ENCODE assay signal across 10 cellular contexts in genomic region chr14:104979758-104980591, GRCh38. TPM values are rescaled to one million over a fixed set of nuclear protein-coding genes. Genes with fewer than 3 reads are reported as not detected.
DNase-seq lines count a peak whose midpoint lies in the region; ATAC-seq, FAIRE-seq and TF ChIP-seq lines count a peak whose summit lies in the region.
"Had no signal": no experiment of that assay in that cellular context is flagged by ENCODE, and none has a peak within 500 bp of the region (broad histone marks: within the 10 kb centered on the region; RNA-seq: fewer than 3 reads in every experiment).

No MANE protein-coding gene starts in this region.

- no peak overlapping the region for H3K4me3 ChIP-seq in HEK293 (ENCODE audit: low read depth, low read length)
- H3K4me3 ChIP-seq in sigmoid colon: no peak overlapping the region

- TF ChIP-seq POLR2A in sigmoid colon (IDR thresholded peaks at IDR 0.05) (no peak), GM12892 (IDR thresholded peaks at IDR 0.05; ENCODE audit: low read depth, low read length) (no peak)

- ATAC-seq in GM19328 (IDR thresholded peaks at IDR 0.05; ENCODE audit: unreplicated experiment) (no peak), GM18511 (IDR thresholded peaks at IDR 0.05; ENCODE audit: unreplicated experiment) (no peak)

- POLR2A ChIA-PET in HEK293 (lab: Yijun Ruan, JAX): interaction anchor here (0.8 kb wide), 1 partner anchor 41 kb away, joined by 4 read pairs; the partner anchor contains the start of gene CDCA4

- H3K27me3 ChIP-seq in sigmoid colon: no peaks in the 10 kb centered on the region

- H3K4me1 ChIP-seq in HEK293 (ENCODE audit: control insufficient read depth, insufficient read depth, low read length) (peaks cover 5% of the 10 kb centered on the region; the same call in 1 of the 2 replicates), sigmoid colon (peaks cover 0 to 56% (median 51%) of the 10 kb centered on the region in 4 donors)

- no peak for FAIRE-seq in GM12892 (lab: Jason Lieb, UNC)
- FAIRE-seq: TTC549 had no signal

- DNase-seq in islet precursor cell: peak; percentile 66
- DNase-seq in sigmoid colon: peak; percentile 86
- DNase-seq in NCI-H1930 (lab: John Stamatoyannopoulos, UW): no peak
- DNase-seq in GM12892 (ENCODE audit: insufficient read length): no peak
- DNase-seq: stimulated activated CD4-positive, alpha-beta T cell treated with anti-CD3 and anti-CD28 coated beads, Interleukin-1b, Interleukin-23, amount 100 ng/mL, for 48 hours had no signal

- TF ChIP-seq CTCF in HEK293 (tag by site-specific recombination; IDR thresholded peaks at IDR 0.05) (no peak), VCaP (conservative IDR thresholded peaks at IDR 0.05) (no peak), sigmoid colon (IDR thresholded peaks at IDR 0.05) (no peak)

- CTCF ChIA-PET in HEK293 (lab: Yijun Ruan, JAX): no interaction called here

- H3K36me3 ChIP-seq in HEK293 (ENCODE audit: control insufficient read depth in 2 of 2, insufficient read depth in 1 of 2, low read length in 2 of 2) (no peaks in the 10 kb centered on the region), sigmoid colon (no peaks in the 10 kb centered on the region)

- H3K9me3 ChIP-seq in HEK293 (ENCODE audit: control insufficient read depth, insufficient read depth, low read depth, low read length): no peaks in the 10 kb centered on the region
- no peaks in the 10 kb centered on the region for H3K9me3 ChIP-seq in sigmoid colon

- intact Hi-C loops in sigmoid colon (cut with DNase I): loop anchor here (2.0 to 5.0 kb wide), 2 partner anchors 41 to 112 kb away; partner anchors contain the start of gene CDCA4

- H3K27ac ChIP-seq in HEK293 (ENCODE audit: extremely low read depth, low read depth, low read length): no peak overlapping the region
- H3K27ac ChIP-seq in VCaP: peak overlapping the region; percentile 67
- H3K27ac ChIP-seq in sigmoid colon: peak overlapping the region; percentile 67 to 96 (median 92)

- TF ChIP-seq EP300 in sigmoid colon (IDR thresholded peaks at IDR 0.05): peak in 2 of 4 donors; percentile 43 to 88

- WGBS in sigmoid colon, 2 donors: 31 to 75% methylated on average over 19 of the region's 19 CpGs

TF ChIP-seq in HEK293, 187 proteins besides CTCF, POLR2A, EP300 and RAD21 (continues in another document):
- TF ChIP-seq ZNF394 (tag by site-specific recombination; IDR thresholded peaks at IDR 0.05; ENCODE audit: borderline replicate concordance) (no peak), ZNF76 (tag by site-specific recombination; IDR thresholded peaks at IDR 0.05; ENCODE audit: borderline replicate concordance, low read depth) (no peak), RBAK (tag by site-specific recombination; IDR thresholded peaks at IDR 0.05) (peak; percentile 48; the same call in 1 of the 2 replicates), SP7 (tag by site-specific recombination; IDR thresholded peaks at IDR 0.05) (no peak), ZNF629 (tag by site-specific recombination; IDR thresholded peaks at IDR 0.05) (no peak), MEIS1 (CRISPR knock-in tag; IDR thresholded peaks at IDR 0.05; ENCODE audit: borderline replicate concordance) (no peak), ZFP3 (tag by site-specific recombination; IDR thresholded peaks at IDR 0.05; ENCODE audit: low read depth) (no peak), ZFP69B (tag by site-specific recombination; IDR thresholded peaks at IDR 0.05) (peak; percentile 65), EGR2 (tag by site-specific recombination; IDR thresholded peaks at IDR 0.05; ENCODE audit: low read depth) (no peak; the same call in 1 of the 2 replicates), ZNF585B (tag by site-specific recombination; IDR thresholded peaks at IDR 0.05) (no peak), ZBTB48 (tag by site-specific recombination; IDR thresholded peaks at IDR 0.05) (peak; percentile 58; the same call in 1 of the 2 replicates), ZNF335 (tag by site-specific recombination; conservative IDR thresholded peaks at IDR 0.05) (no peak)
- TF ChIP-seq, protein P1, sequence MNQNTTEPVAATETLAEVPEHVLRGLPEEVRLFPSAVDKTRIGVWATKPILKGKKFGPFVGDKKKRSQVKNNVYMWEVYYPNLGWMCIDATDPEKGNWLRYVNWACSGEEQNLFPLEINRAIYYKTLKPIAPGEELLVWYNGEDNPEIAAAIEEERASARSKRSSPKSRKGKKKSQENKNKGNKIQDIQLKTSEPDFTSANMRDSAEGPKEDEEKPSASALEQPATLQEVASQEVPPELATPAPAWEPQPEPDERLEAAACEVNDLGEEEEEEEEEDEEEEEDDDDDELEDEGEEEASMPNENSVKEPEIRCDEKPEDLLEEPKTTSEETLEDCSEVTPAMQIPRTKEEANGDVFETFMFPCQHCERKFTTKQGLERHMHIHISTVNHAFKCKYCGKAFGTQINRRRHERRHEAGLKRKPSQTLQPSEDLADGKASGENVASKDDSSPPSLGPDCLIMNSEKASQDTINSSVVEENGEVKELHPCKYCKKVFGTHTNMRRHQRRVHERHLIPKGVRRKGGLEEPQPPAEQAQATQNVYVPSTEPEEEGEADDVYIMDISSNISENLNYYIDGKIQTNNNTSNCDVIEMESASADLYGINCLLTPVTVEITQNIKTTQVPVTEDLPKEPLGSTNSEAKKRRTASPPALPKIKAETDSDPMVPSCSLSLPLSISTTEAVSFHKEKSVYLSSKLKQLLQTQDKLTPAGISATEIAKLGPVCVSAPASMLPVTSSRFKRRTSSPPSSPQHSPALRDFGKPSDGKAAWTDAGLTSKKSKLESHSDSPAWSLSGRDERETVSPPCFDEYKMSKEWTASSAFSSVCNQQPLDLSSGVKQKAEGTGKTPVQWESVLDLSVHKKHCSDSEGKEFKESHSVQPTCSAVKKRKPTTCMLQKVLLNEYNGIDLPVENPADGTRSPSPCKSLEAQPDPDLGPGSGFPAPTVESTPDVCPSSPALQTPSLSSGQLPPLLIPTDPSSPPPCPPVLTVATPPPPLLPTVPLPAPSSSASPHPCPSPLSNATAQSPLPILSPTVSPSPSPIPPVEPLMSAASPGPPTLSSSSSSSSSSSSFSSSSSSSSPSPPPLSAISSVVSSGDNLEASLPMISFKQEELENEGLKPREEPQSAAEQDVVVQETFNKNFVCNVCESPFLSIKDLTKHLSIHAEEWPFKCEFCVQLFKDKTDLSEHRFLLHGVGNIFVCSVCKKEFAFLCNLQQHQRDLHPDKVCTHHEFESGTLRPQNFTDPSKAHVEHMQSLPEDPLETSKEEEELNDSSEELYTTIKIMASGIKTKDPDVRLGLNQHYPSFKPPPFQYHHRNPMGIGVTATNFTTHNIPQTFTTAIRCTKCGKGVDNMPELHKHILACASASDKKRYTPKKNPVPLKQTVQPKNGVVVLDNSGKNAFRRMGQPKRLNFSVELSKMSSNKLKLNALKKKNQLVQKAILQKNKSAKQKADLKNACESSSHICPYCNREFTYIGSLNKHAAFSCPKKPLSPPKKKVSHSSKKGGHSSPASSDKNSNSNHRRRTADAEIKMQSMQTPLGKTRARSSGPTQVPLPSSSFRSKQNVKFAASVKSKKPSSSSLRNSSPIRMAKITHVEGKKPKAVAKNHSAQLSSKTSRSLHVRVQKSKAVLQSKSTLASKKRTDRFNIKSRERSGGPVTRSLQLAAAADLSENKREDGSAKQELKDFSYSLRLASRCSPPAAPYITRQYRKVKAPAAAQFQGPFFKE (tag by site-specific recombination; IDR thresholded peaks at IDR 0.05; ENCODE audit: borderline replicate concordance): no peak
- TF ChIP-seq, protein P2, sequence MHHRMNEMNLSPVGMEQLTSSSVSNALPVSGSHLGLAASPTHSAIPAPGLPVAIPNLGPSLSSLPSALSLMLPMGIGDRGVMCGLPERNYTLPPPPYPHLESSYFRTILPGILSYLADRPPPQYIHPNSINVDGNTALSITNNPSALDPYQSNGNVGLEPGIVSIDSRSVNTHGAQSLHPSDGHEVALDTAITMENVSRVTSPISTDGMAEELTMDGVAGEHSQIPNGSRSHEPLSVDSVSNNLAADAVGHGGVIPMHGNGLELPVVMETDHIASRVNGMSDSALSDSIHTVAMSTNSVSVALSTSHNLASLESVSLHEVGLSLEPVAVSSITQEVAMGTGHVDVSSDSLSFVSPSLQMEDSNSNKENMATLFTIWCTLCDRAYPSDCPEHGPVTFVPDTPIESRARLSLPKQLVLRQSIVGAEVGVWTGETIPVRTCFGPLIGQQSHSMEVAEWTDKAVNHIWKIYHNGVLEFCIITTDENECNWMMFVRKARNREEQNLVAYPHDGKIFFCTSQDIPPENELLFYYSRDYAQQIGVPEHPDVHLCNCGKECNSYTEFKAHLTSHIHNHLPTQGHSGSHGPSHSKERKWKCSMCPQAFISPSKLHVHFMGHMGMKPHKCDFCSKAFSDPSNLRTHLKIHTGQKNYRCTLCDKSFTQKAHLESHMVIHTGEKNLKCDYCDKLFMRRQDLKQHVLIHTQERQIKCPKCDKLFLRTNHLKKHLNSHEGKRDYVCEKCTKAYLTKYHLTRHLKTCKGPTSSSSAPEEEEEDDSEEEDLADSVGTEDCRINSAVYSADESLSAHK (tag by site-specific recombination; IDR thresholded peaks at IDR 0.05): no peak
- TF ChIP-seq, protein P3, sequence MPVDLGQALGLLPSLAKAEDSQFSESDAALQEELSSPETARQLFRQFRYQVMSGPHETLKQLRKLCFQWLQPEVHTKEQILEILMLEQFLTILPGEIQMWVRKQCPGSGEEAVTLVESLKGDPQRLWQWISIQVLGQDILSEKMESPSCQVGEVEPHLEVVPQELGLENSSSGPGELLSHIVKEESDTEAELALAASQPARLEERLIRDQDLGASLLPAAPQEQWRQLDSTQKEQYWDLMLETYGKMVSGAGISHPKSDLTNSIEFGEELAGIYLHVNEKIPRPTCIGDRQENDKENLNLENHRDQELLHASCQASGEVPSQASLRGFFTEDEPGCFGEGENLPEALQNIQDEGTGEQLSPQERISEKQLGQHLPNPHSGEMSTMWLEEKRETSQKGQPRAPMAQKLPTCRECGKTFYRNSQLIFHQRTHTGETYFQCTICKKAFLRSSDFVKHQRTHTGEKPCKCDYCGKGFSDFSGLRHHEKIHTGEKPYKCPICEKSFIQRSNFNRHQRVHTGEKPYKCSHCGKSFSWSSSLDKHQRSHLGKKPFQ (tag by site-specific recombination; IDR thresholded peaks at IDR 0.05): no peak

RNA-seq across cellular contexts. Expression of gene AHNAK2, which starts 1.8 kb away (rescaled TPM):
- 100 to 1,000 TPM in 3 of 4 donors, 10 to 100 TPM in 1; 81.9 to 218 (median 129) TPM for total RNA-seq in sigmoid colon
- 10 to 100 TPM in 1 of 3 donors, 1 to 10 TPM in 1, under 1 TPM in 1; 0.23 to 12.4 (median 2.4) TPM for polyA plus RNA-seq in sigmoid colon
- polyA plus RNA-seq in GM12892 (2012; ENCODE audit: missing spikeins): not detected

RNA-seq across cellular contexts. Expression of gene CLBA1, which starts 5.6 kb away (rescaled TPM):
- total RNA-seq in sigmoid colon: 1 to 10 TPM; 3.2 to 5.1 (median 3.6) TPM
- 1 to 10 TPM; 2.8 to 8.4 (median 3.0) TPM for polyA plus RNA-seq in sigmoid colon
- 2.1 TPM for polyA plus RNA-seq in GM12892 (2012; ENCODE audit: missing spikeins)

RNA-seq across cellular contexts. Expression of gene CDCA4, which starts 40.9 kb away (rescaled TPM):
- total RNA-seq in sigmoid colon: 1 to 10 TPM; 5.0 to 7.6 (median 5.6) TPM
- 10 to 100 TPM in 1 of 3 donors, 1 to 10 TPM in 2; 2.4 to 11.3 (median 3.9) TPM for polyA plus RNA-seq in sigmoid colon
- polyA plus RNA-seq in GM12892 (2012; ENCODE audit: missing spikeins): 35.4 TPM

RNA-seq across cellular contexts. Expression of gene PLD4, which starts 55.3 kb away (rescaled TPM):
- total RNA-seq in sigmoid colon: 1 to 10 TPM in 1 of 4 donors, under 1 TPM in 3; 0.28 to 1.5 (median 0.60) TPM
- polyA plus RNA-seq in sigmoid colon: 1 to 10 TPM in 1 of 3 donors, not detected in 2; 7.1 TPM
- 0.30 TPM for polyA plus RNA-seq in GM12892 (2012; ENCODE audit: missing spikeins)

Comparison
In these comparisons a context has a peak if more than half of its experiments do, and no peak if none do; other contexts are left out.
1. DNase-seq: peak in islet precursor cell (single experiment) and sigmoid colon (single experiment); none in NCI-H1930 (0 of 2) and GM12892 (single experiment).